8 cellular contexts compared by ENCODE assay signal in genomic region chr17:58317421-58318064, GRCh38. TPM values are rescaled to one million over a fixed set of nuclear protein-coding genes. Genes with fewer than 3 reads are reported as not detected.
A peak's percentile ranks its signal among the peaks of the same experiment; 100 is the strongest.
DNase-seq lines count a peak whose midpoint lies in the region; ATAC-seq and TF ChIP-seq lines count a peak whose summit lies in the region.

No MANE protein-coding gene starts in this region.

- TF ChIP-seq CTCF in Caco-2 (IDR thresholded peaks at IDR 0.05; ENCODE audit: insufficient read depth in 1 of 2, low read depth in 1 of 2, low read length in 1 of 2, severe bottlenecking in 1 of 2, unreplicated experiment in 1 of 2) (peak; percentile 86 to 91), body of pancreas (IDR thresholded peaks at IDR 0.05) (peak; percentile 46 to 79 (median 60)), left lung (IDR thresholded peaks at IDR 0.05) (peak; percentile 50 to 68)

- BruUV-seq in Caco-2 (replicated peaks; lab: Mats Ljungman, UMichigan) = no TSS peak

- H3K27me3 ChIP-seq in Caco-2 (replicated peaks; ENCODE audit: control insufficient read depth, insufficient read depth, low read length) (no peaks in the 10 kb centered on the region), body of pancreas (no peaks in the 10 kb centered on the region), left lung (no peaks in the 10 kb centered on the region)

- TF ChIP-seq POLR2A in body of pancreas (IDR thresholded peaks at IDR 0.05) = no peak

- no peaks in the 10 kb centered on the region for H3K36me3 ChIP-seq in Caco-2 (ENCODE audit: control insufficient read depth, insufficient read depth, low read length)
- no peaks in the 10 kb centered on the region for H3K36me3 ChIP-seq in body of pancreas (replicated peaks in 1 of 2; ENCODE audit: insufficient read depth in 1 of 2, low read depth in 2 of 2)
- no peaks in the 10 kb centered on the region for H3K36me3 ChIP-seq in left lung

- H3K27me3 Mint-ChIP-seq in Caco-2 (ENCODE audit: insufficient read depth, unreplicated experiment) = no peaks in the 10 kb centered on the region
- H3K27me3 Mint-ChIP-seq in T-helper 2 cell treated with Interferon-gamma antibody and Interleukin-4, amounts not matched to agents 5 μg/mL and 100 μg/mL, for 36 hours (ENCODE audit: low read depth) = no peaks in the 10 kb centered on the region

- no peak overlapping the region for H3K4me3 Mint-ChIP-seq in Caco-2 (ENCODE audit: unreplicated experiment)
- H3K4me3 Mint-ChIP-seq in T-helper 2 cell treated with Interferon-gamma antibody and Interleukin-4, amounts not matched to agents 5 μg/mL and 100 μg/mL, for 36 hours = peak overlapping the region; percentile 22

- peak overlapping the region; percentile 8 for H3K27ac Mint-ChIP-seq in Caco-2 (ENCODE audit: unreplicated experiment)
- peak overlapping the region; percentile 66 for H3K27ac Mint-ChIP-seq in T-helper 2 cell treated with Interferon-gamma antibody and Interleukin-4, amounts not matched to agents 5 μg/mL and 100 μg/mL, for 36 hours

- POLR2A ChIA-PET in Caco-2 (lab: Charles Lee) = interaction anchor here (1.0 to 1.3 kb wide), 2 partner anchors 47 to 100 kb away, joined by 6 to 11 read pairs; partner anchors contain the start of gene RNF43

- H3K4me3 ChIP-seq in Caco-2 (ENCODE audit: low read depth, low read length) (no peak overlapping the region), body of pancreas (no peak overlapping the region), left lung (no peak overlapping the region)

- CTCF ChIA-PET in Caco-2 (lab: Charles Lee) = interaction anchor here (0.6 to 1.9 kb wide), 30 partner anchors 9 to 215 kb away, joined by 3 to 84 read pairs (median 5); partner anchors contain the start of genes RNF43 and SUPT4H1

- peaks cover 20% of the 10 kb centered on the region for H3K4me1 Mint-ChIP-seq in Caco-2 (ENCODE audit: low read depth, unreplicated experiment)
- peaks cover 9% of the 10 kb centered on the region for H3K4me1 Mint-ChIP-seq in T-helper 2 cell treated with Interferon-gamma antibody and Interleukin-4, amounts not matched to agents 5 μg/mL and 100 μg/mL, for 36 hours (ENCODE audit: low read depth)

- intact Hi-C loops in Caco-2 (cut with micrococcal nuclease; ENCODE audit: unreplicated experiment) = loop anchor here (1.0 to 5.0 kb wide), 4 partner anchors 45 to 201 kb away; partner anchors contain the start of gene RNF43
- intact Hi-C loops in body of pancreas (cut with DNase I) = loop anchor here (5.0 kb wide), 1 partner anchor 130 kb away; no protein-coding TSS in a partner anchor
- intact Hi-C loops in left lung (cut with DNase I) = loop anchor here in 1 of 2 donors (10.0 kb wide), 1 partner anchor 127 kb away; no protein-coding TSS in a partner anchor

- no peaks in the 10 kb centered on the region for H3K36me3 Mint-ChIP-seq in Caco-2 (ENCODE audit: insufficient read depth, unreplicated experiment)
- H3K36me3 Mint-ChIP-seq in T-helper 2 cell treated with Interferon-gamma antibody and Interleukin-4, amounts not matched to agents 5 μg/mL and 100 μg/mL, for 36 hours (ENCODE audit: low read depth) = peaks cover 34% of the 10 kb centered on the region

- H3K27ac ChIP-seq in body of pancreas = no peak overlapping the region
- H3K27ac ChIP-seq in left lung = no peak overlapping the region

- DNase-seq in Caco-2 = peak; percentile 77 to 83
- DNase-seq in M059J (ENCODE audit: low read depth) = peak; percentile 85
- DNase-seq in T-helper 2 cell treated with Interferon-gamma antibody and Interleukin-4, amounts not matched to agents 5 μg/mL and 100 μg/mL, for 36 hours (ENCODE audit: low spot score) = peak; percentile 78
- DNase-seq in body of pancreas = peak; percentile 45 to 66 (median 58)
- DNase-seq in left lung = no peak
- DNase-seq in stimulated activated CD8-positive, alpha-beta memory T cell treated with anti-CD3 and anti-CD28 coated beads, Interleukin-4, amount 100 ng/mL, for 24 hours (ENCODE audit: low read depth) = peak; percentile 49

- no peaks in the 10 kb centered on the region for H3K9me3 ChIP-seq in Caco-2
- H3K9me3 ChIP-seq in body of pancreas = no peaks in the 10 kb centered on the region
- no peaks in the 10 kb centered on the region for H3K9me3 ChIP-seq in left lung

- ATAC-seq in GM21381 (IDR thresholded peaks at IDR 0.05; ENCODE audit: unreplicated experiment) (peak; percentile 70), body of pancreas (peak; percentile 72), left lung (peak; percentile 85), HG03571 (IDR thresholded peaks at IDR 0.05; ENCODE audit: unreplicated experiment) (no peak)

- H3K4me1 ChIP-seq in Caco-2 (peaks cover 16% of the 10 kb centered on the region), body of pancreas (no peaks in the 10 kb centered on the region), left lung (peaks cover 0 to 5% of the 10 kb centered on the region in 2 donors)

- H3K9me3 Mint-ChIP-seq in Caco-2 (ENCODE audit: unreplicated experiment) = no peaks in the 10 kb centered on the region
- H3K9me3 Mint-ChIP-seq in T-helper 2 cell treated with Interferon-gamma antibody and Interleukin-4, amounts not matched to agents 5 μg/mL and 100 μg/mL, for 36 hours = no peaks in the 10 kb centered on the region

- WGBS in body of pancreas, 2 donors = 26 to 27% methylated on average over 5 of the region's 5 CpGs

RNA-seq across cellular contexts. Expression of gene TSPOAP1, which starts 11.1 kb away (rescaled TPM):
- total RNA-seq in Caco-2 (2022) (6.0 and 7.4 TPM in 2 replicates), body of pancreas (10 to 100 TPM; 21.0 to 22.7 TPM), left lung (10 to 100 TPM in 1 of 2 donors, 1 to 10 TPM in 1; 7.9 to 10.2 TPM)
- 0.22 and 0.47 TPM in 2 replicates for total RNA-seq in M059J (2014; rRNA removed; shearing (Covaris generic))

RNA-seq across cellular contexts. Expression of gene SUPT4H1, which starts 34.5 kb away (rescaled TPM):
- total RNA-seq in Caco-2 (2022) = 70.9 and 71.4 TPM in 2 replicates
- total RNA-seq in M059J (2014; rRNA removed; shearing (Covaris generic)) = 64.3 and 71.6 TPM in 2 replicates
- 10 to 100 TPM; 10.2 to 24.4 TPM for total RNA-seq in body of pancreas
- 10 to 100 TPM; 68.4 to 69.0 TPM for total RNA-seq in left lung

RNA-seq across cellular contexts. Expression of gene MPO, which starts 36.8 kb away (rescaled TPM):
- total RNA-seq in Caco-2 (2022) (0.23 TPM in 1 of 2 replicates, not detected in the other), body of pancreas (not detected), left lung (1 to 10 TPM; 1.0 to 1.5 TPM)
- not detected in 2 replicates for total RNA-seq in M059J (2014; rRNA removed; shearing (Covaris generic))

Comparison
In these comparisons a context has a peak if more than half of its experiments do, and no peak if none do; other contexts are left out.
1. DNase-seq: peak in Caco-2 (2 of 2), M059J (single experiment), T-helper 2 cell treated with Interferon-gamma antibody and Interleukin-4, amounts not matched to agents 5 μg/mL and 100 μg/mL, for 36 hours (single experiment), body of pancreas (4 of 4) and stimulated activated CD8-positive, alpha-beta memory T cell treated with anti-CD3 and anti-CD28 coated beads, Interleukin-4, amount 100 ng/mL, for 24 hours (single experiment); none in left lung (0 of 2).
2. Peak in every context shown above with its lines, with median percentiles within 50 percentile points of each other: CTCF ChIP-seq.